In genomic region chr5:176818391-176819098, GRCh38 we compare ENCODE assay signal across 8 cellular contexts. TPM values are rescaled to one million over a fixed set of nuclear protein-coding genes. Genes with fewer than 3 reads are reported as not detected.
A peak's percentile ranks its signal among the peaks of the same experiment; 100 is the strongest.
DNase-seq lines count a peak whose midpoint lies in the region; ATAC-seq and TF ChIP-seq lines count a peak whose summit lies in the region.

No MANE protein-coding gene starts in this region.

- H3K9me3 Mint-ChIP-seq in activated CD4-positive, alpha-beta T cell treated with anti-CD3 and anti-CD28 coated beads, Interleukin-2, amount 10 ng/mL, durations not matched to agents 7 days and 5 days, result no peaks in the 10 kb centered on the region
- no peaks in the 10 kb centered on the region for H3K9me3 Mint-ChIP-seq in activated naive CD8-positive, alpha-beta T cell (ENCODE audit: low read depth)

- peak; percentile 60 for ATAC-seq in HG02798 (IDR thresholded peaks at IDR 0.05; ENCODE audit: poor library complexity, unreplicated experiment)
- ATAC-seq in HG03039 (IDR thresholded peaks at IDR 0.05; ENCODE audit: unreplicated experiment), result no peak

- CTCF ChIA-PET in activated CD4-positive, alpha-beta T cell treated with anti-CD3 and anti-CD28 coated beads, Interleukin-2, amount 10 ng/mL, durations not matched to agents 7 days and 5 days (lab: Charles Lee), result interaction anchor here (0.8 kb wide), 1 partner anchor 160 kb away, joined by 3 read pairs; no protein-coding TSS in a partner anchor

- DNase-seq in activated CD4-positive, alpha-beta T cell treated with anti-CD3 and anti-CD28 coated beads, Interleukin-2, amount 10 ng/mL, durations not matched to agents 7 days and 5 days, result peak; percentile 27
- DNase-seq in activated CD4-positive, alpha-beta T cell treated with anti-CD3 and anti-CD28 coated beads for 1 hour, result no peak
- no peak for DNase-seq in retinal pigment epithelial cell (ENCODE audit: low read depth)
- DNase-seq in NCI-H524 (lab: John Stamatoyannopoulos, UW), result no peak
- no peak for DNase-seq in cerebellar nuclear complex (lab: John Stamatoyannopoulos, UW)

- peaks cover 10% of the 10 kb centered on the region for H3K4me1 Mint-ChIP-seq in activated CD4-positive, alpha-beta T cell treated with anti-CD3 and anti-CD28 coated beads, Interleukin-2, amount 10 ng/mL, durations not matched to agents 7 days and 5 days
- H3K4me1 Mint-ChIP-seq in activated naive CD8-positive, alpha-beta T cell (ENCODE audit: low read depth), result peaks cover 10% of the 10 kb centered on the region

- no peaks in the 10 kb centered on the region for H3K36me3 Mint-ChIP-seq in activated CD4-positive, alpha-beta T cell treated with anti-CD3 and anti-CD28 coated beads, Interleukin-2, amount 10 ng/mL, durations not matched to agents 7 days and 5 days (ENCODE audit: low read depth)
- no peaks in the 10 kb centered on the region for H3K36me3 Mint-ChIP-seq in activated naive CD8-positive, alpha-beta T cell

- no peak overlapping the region for H3K4me3 Mint-ChIP-seq in activated CD4-positive, alpha-beta T cell treated with anti-CD3 and anti-CD28 coated beads, Interleukin-2, amount 10 ng/mL, durations not matched to agents 7 days and 5 days
- H3K4me3 Mint-ChIP-seq in activated naive CD8-positive, alpha-beta T cell, result peak overlapping the region; percentile 75

- H3K27me3 Mint-ChIP-seq in activated CD4-positive, alpha-beta T cell treated with anti-CD3 and anti-CD28 coated beads, Interleukin-2, amount 10 ng/mL, durations not matched to agents 7 days and 5 days, result peaks cover 55% of the 10 kb centered on the region
- peaks cover 35% of the 10 kb centered on the region for H3K27me3 Mint-ChIP-seq in activated naive CD8-positive, alpha-beta T cell

- peak overlapping the region; percentile 33 for H3K4me3 ChIP-seq in retinal pigment epithelial cell (ENCODE audit: low read length)

- no peak overlapping the region for H3K27ac Mint-ChIP-seq in activated CD4-positive, alpha-beta T cell treated with anti-CD3 and anti-CD28 coated beads, Interleukin-2, amount 10 ng/mL, durations not matched to agents 7 days and 5 days
- no peak overlapping the region for H3K27ac Mint-ChIP-seq in activated naive CD8-positive, alpha-beta T cell

- POLR2A ChIA-PET in activated CD4-positive, alpha-beta T cell treated with anti-CD3 and anti-CD28 coated beads, Interleukin-2, amount 10 ng/mL, durations not matched to agents 7 days and 5 days (lab: Charles Lee), result no interaction called here

- no peak for TF ChIP-seq CTCF in retinal pigment epithelial cell (conservative IDR thresholded peaks at IDR 0.05; ENCODE audit: low read depth, low read length)

RNA-seq across cellular contexts. Expression of gene UNC5A, which starts 8.2 kb away (rescaled TPM):
- total RNA-seq in activated CD4-positive, alpha-beta T cell treated with anti-CD3 and anti-CD28 coated beads, Interleukin-2, amount 10 ng/mL, durations not matched to agents 7 days and 5 days, result not detected
